In genomic region chr10:101217450-101218281, GRCh38 we compare ENCODE assay signal across 1 cellular context.
TF ChIP-seq lines count a peak whose summit lies in the region.

No MANE protein-coding gene starts in this region.

TF ChIP-seq in HepG2, 621 proteins besides CTCF, POLR2A, EP300 and RAD21 (continued from another document and continues in another):
- TF ChIP-seq FOXP4 (CRISPR knock-in tag; IDR thresholded peaks at IDR 0.05) (no peak), AFF4 (CRISPR knock-in tag; IDR thresholded peaks at IDR 0.05) (no peak), NFE2L2 (IDR thresholded peaks at IDR 0.05; ENCODE audit: low read length) (no peak), POLR2AphosphoS5 (IDR thresholded peaks at IDR 0.05; ENCODE audit: low read depth, low read length) (no peak), NCOA1 (CRISPR knock-in tag; IDR thresholded peaks at IDR 0.05) (no peak), ZNF788 (CRISPR knock-in tag; IDR thresholded peaks at IDR 0.05; ENCODE audit: borderline replicate concordance) (0 out of 2 replicates have a peak, but pooled peaks have one; percentile 50), ZNF3 (CRISPR knock-in tag; IDR thresholded peaks at IDR 0.05) (no peak), ATRX (CRISPR knock-in tag; IDR thresholded peaks at IDR 0.05; ENCODE audit: borderline replicate concordance) (no peak), ZNF800 (CRISPR knock-in tag; IDR thresholded peaks at IDR 0.05) (peak; percentile 94), ZBTB26 (CRISPR knock-in tag; IDR thresholded peaks at IDR 0.05; ENCODE audit: borderline replicate concordance) (no peak), KDM2A (CRISPR knock-in tag; IDR thresholded peaks at IDR 0.05; ENCODE audit: borderline replicate concordance, low read depth) (peak; percentile 57; the same call in 1 of the 2 replicates), MLLT10 (CRISPR knock-in tag; IDR thresholded peaks at IDR 0.05) (no peak), SMARCC2 (IDR thresholded peaks at IDR 0.05) (no peak), ELF1 (CRISPR knock-in tag; IDR thresholded peaks at IDR 0.05) (no peak), PCBP1 (IDR thresholded peaks at IDR 0.05; ENCODE audit: borderline replicate concordance, low read depth, low read length) (0 out of 2 replicates have a peak, but pooled peaks have one; percentile 43), THAP11 (CRISPR knock-in tag; IDR thresholded peaks at IDR 0.05) (0 out of 2 replicates have a peak, but pooled peaks have one; percentile 16), AKAP8 (CRISPR knock-in tag; IDR thresholded peaks at IDR 0.05) (no peak), ZBTB7A (CRISPR knock-in tag; IDR thresholded peaks at IDR 0.05) (0 out of 2 replicates have a peak, but pooled peaks have one; percentile 28), ZNF639 (CRISPR knock-in tag; conservative IDR thresholded peaks at IDR 0.05) (no peak), MAF1 (CRISPR knock-in tag; IDR thresholded peaks at IDR 0.05; ENCODE audit: borderline replicate concordance) (no peak), ZNF772 (CRISPR knock-in tag; IDR thresholded peaks at IDR 0.05) (peak; percentile 34; the same call in 1 of the 2 replicates), ZNF556 (CRISPR knock-in tag; IDR thresholded peaks at IDR 0.05; ENCODE audit: borderline replicate concordance) (no peak), HINFP (CRISPR knock-in tag; IDR thresholded peaks at IDR 0.05; ENCODE audit: low read depth) (no peak), ZNF34 (CRISPR knock-in tag; IDR thresholded peaks at IDR 0.05; ENCODE audit: borderline replicate concordance) (no peak), ARID3A (IDR thresholded peaks at IDR 0.05; ENCODE audit: low read depth, low read length) (no peak), YEATS2 (CRISPR knock-in tag; IDR thresholded peaks at IDR 0.05; ENCODE audit: borderline replicate concordance) (no peak), JUN (CRISPR knock-in tag; IDR thresholded peaks at IDR 0.05) (no peak), ZFP90 (CRISPR knock-in tag; IDR thresholded peaks at IDR 0.05; ENCODE audit: borderline replicate concordance) (no peak), THAP9 (CRISPR knock-in tag; IDR thresholded peaks at IDR 0.05; ENCODE audit: borderline replicate concordance) (no peak), ZNF558 (CRISPR knock-in tag; IDR thresholded peaks at IDR 0.05; ENCODE audit: borderline replicate concordance) (no peak), TFE3 (CRISPR knock-in tag; IDR thresholded peaks at IDR 0.05) (no peak), ZMAT3 (CRISPR knock-in tag; conservative IDR thresholded peaks at IDR 0.05) (no peak), HMGXB4 (CRISPR knock-in tag; IDR thresholded peaks at IDR 0.05; ENCODE audit: borderline replicate concordance in 1 of 2, low read depth in 1 of 2) (peak in 1 of 2 experiments; percentile 34; a peak in 1 of 4 replicates), U2AF1 (optimal IDR thresholded peaks at IDR 0.05; ENCODE audit: low read depth, low read length) (no peak)
